9 cellular contexts compared by ENCODE assay signal in genomic region chr15:100879046-100879445, GRCh38. TPM values are rescaled to one million over a fixed set of nuclear protein-coding genes. Genes with fewer than 3 reads are reported as not detected.
DNase-seq lines count a peak whose midpoint lies in the region; ATAC-seq, FAIRE-seq and TF ChIP-seq lines count a peak whose summit lies in the region.
"Had no signal": no experiment of that assay in that cellular context is flagged by ENCODE, and none has a peak within 500 bp of the region (broad histone marks: within the 10 kb centered on the region; RNA-seq: fewer than 3 reads in every experiment).

No MANE protein-coding gene starts in this region.

- no peaks in the 10 kb centered on the region for H3K79me2 ChIP-seq in HepG2 (ENCODE audit: insufficient read depth, low read length)

- H3K4me3 ChIP-seq in A549 (peak overlapping the region; percentile 75), astrocyte of the cerebellum (ENCODE audit: low read depth, low read length) (peak overlapping the region; percentile 53), HepG2 (replicated peaks in 1 of 3; ENCODE audit: insufficient read depth in 1 of 3, low read depth in 2 of 3, low read length in 3 of 3) (peak overlapping the region in 1 of 3 experiments; percentile 23; a peak in 1 of 6 replicates)

- no peaks in the 10 kb centered on the region for H4K20me1 ChIP-seq in HepG2 (ENCODE audit: insufficient read depth, low read length)

- no peak for TF ChIP-seq CTCF in A549 (IDR thresholded peaks at IDR 0.05)
- no peak for TF ChIP-seq CTCF in astrocyte of the cerebellum (IDR thresholded peaks at IDR 0.05; ENCODE audit: low read depth, low read length, missing control alignments)
- no peak for TF ChIP-seq CTCF in HepG2 (CRISPR knock-in tag; IDR thresholded peaks at IDR 0.05)

- no peak for TF ChIP-seq RAD21 in A549 (conservative IDR thresholded peaks at IDR 0.05 in 1 of 2, IDR thresholded peaks at IDR 0.05 in 1 of 2)
- TF ChIP-seq RAD21 in HepG2 (CRISPR knock-in tag; IDR thresholded peaks at IDR 0.05): no peak

- H3K27ac ChIP-seq in A549: peak overlapping the region; percentile 84 to 91
- H3K27ac ChIP-seq in HepG2 (ENCODE audit: extremely low read length, insufficient read depth, low read length): no peak overlapping the region

- peaks cover 6 to 55% of the 10 kb centered on the region in 2 experiments for H3K27me3 ChIP-seq in HepG2 (ENCODE audit: control insufficient read depth in 1 of 2, insufficient read depth in 2 of 2, low read length in 2 of 2)

- TF ChIP-seq POLR2A in A549 (IDR thresholded peaks at IDR 0.05; ENCODE audit: low read length) (no peak), HepG2 (IDR thresholded peaks at IDR 0.05; ENCODE audit: insufficient read depth in 1 of 2, low read depth in 2 of 2, low read length in 2 of 2) (no peak)

- no peaks in the 10 kb centered on the region for H3K36me3 Mint-ChIP-seq in activated T-helper 1 cell treated with anti-CD3 and anti-CD28 coated beads, Interleukin-12 subunit alpha, Interleukin-12 subunit beta, Interleukin-2, Interleukin-4 antibody, amounts not matched to agents 30 ng/mL and 10 ng/mL and 1 ng/mL, durations not matched to agents 14 hours and 24 hours and 36 hours (ENCODE audit: low read depth)

- ATAC-seq in A549: peak; percentile 48 to 59
- ATAC-seq in GM21390 (IDR thresholded peaks at IDR 0.05; ENCODE audit: unreplicated experiment): peak; percentile 45
- peak; percentile 34; the same call in 1 of the 3 replicates for ATAC-seq in HepG2
- ATAC-seq in HG03097 (IDR thresholded peaks at IDR 0.05; ENCODE audit: low FRiP score, unreplicated experiment): no peak
- no peak for ATAC-seq in GM21737 (IDR thresholded peaks at IDR 0.05; ENCODE audit: unreplicated experiment)

- intact Hi-C loops in HepG2 (cut with micrococcal nuclease; ENCODE audit: unreplicated experiment): no loop called here
- intact Hi-C loops in activated T-helper 1 cell treated with anti-CD3 and anti-CD28 coated beads, Interleukin-12 subunit alpha, Interleukin-12 subunit beta, Interleukin-2, Interleukin-4 antibody, amounts not matched to agents 30 ng/mL and 10 ng/mL and 1 ng/mL, durations not matched to agents 14 hours and 24 hours and 36 hours (cut with micrococcal nuclease): no loop called here

- H3K9me3 ChIP-seq in A549: no peaks in the 10 kb centered on the region
- H3K9me3 ChIP-seq in HepG2 (ENCODE audit: low read length): no peaks in the 10 kb centered on the region

- no peak overlapping the region for H2AFZ ChIP-seq in HepG2 (ENCODE audit: low read length)

- no peaks in the 10 kb centered on the region for H3K9me3 Mint-ChIP-seq in activated T-helper 1 cell treated with anti-CD3 and anti-CD28 coated beads, Interleukin-12 subunit alpha, Interleukin-12 subunit beta, Interleukin-2, Interleukin-4 antibody, amounts not matched to agents 30 ng/mL and 10 ng/mL and 1 ng/mL, durations not matched to agents 14 hours and 24 hours and 36 hours
- H3K9me3 Mint-ChIP-seq: T-helper 1 cell treated with Interleukin-12 subunit alpha and Interleukin-12 subunit beta and Interleukin-4 antibody, amounts not matched to agents 30 μg/mL and 1 μg/mL, for 36 hours had no signal

- CTCF ChIA-PET in A549 (lab: Yijun Ruan, JAX) (interaction anchor here (0.7 to 6.7 kb wide), 10 partner anchors 9 to 252 kb away, joined by 3 to 74 read pairs (median 6); partner anchors contain the start of gene LRRK1), HepG2 (lab: Yijun Ruan, JAX; ENCODE audit: low intra/inter-chr PET ratio, low total read pairs) (no interaction called here)

- H3K27me3 Mint-ChIP-seq in activated T-helper 1 cell treated with anti-CD3 and anti-CD28 coated beads, Interleukin-12 subunit alpha, Interleukin-12 subunit beta, Interleukin-2, Interleukin-4 antibody, amounts not matched to agents 30 ng/mL and 10 ng/mL and 1 ng/mL, durations not matched to agents 14 hours and 24 hours and 36 hours (ENCODE audit: insufficient read depth): peaks cover 70% of the 10 kb centered on the region

- no peak for FAIRE-seq in A549 (lab: Jason Lieb, UNC)
- no peak for FAIRE-seq in HepG2 (lab: Jason Lieb, UNC)

- no peaks in the 10 kb centered on the region for H3K4me1 Mint-ChIP-seq in activated T-helper 1 cell treated with anti-CD3 and anti-CD28 coated beads, Interleukin-12 subunit alpha, Interleukin-12 subunit beta, Interleukin-2, Interleukin-4 antibody, amounts not matched to agents 30 ng/mL and 10 ng/mL and 1 ng/mL, durations not matched to agents 14 hours and 24 hours and 36 hours (ENCODE audit: low read depth)

- DNase-seq in A549 (ENCODE audit: low read depth in 1 of 2, low spot score in 1 of 2): peak; percentile 19 to 47
- no peak for DNase-seq in astrocyte of the cerebellum (ENCODE audit: low read depth)
- DNase-seq in HepG2 (ENCODE audit: low spot score): no peak
- no peak for DNase-seq in anterior cingulate cortex (lab: John Stamatoyannopoulos, UW)
- DNase-seq in activated T-helper 1 cell treated with anti-CD3 and anti-CD28 coated beads, Interleukin-12 subunit alpha, Interleukin-12 subunit beta, Interleukin-2, Interleukin-4 antibody, amounts not matched to agents 30 ng/mL and 10 ng/mL and 1 ng/mL, durations not matched to agents 14 hours and 24 hours and 36 hours (ENCODE audit: low spot score): no peak

- H3K4me2 ChIP-seq in A549 (peak overlapping the region; percentile 80), HepG2 (ENCODE audit: low read depth, low read length) (0 out of 2 replicates have a peak overlapping the region, but pooled peaks have one; percentile 7)

- no peak overlapping the region for H3K4me3 Mint-ChIP-seq in activated T-helper 1 cell treated with anti-CD3 and anti-CD28 coated beads, Interleukin-12 subunit alpha, Interleukin-12 subunit beta, Interleukin-2, Interleukin-4 antibody, amounts not matched to agents 30 ng/mL and 10 ng/mL and 1 ng/mL, durations not matched to agents 14 hours and 24 hours and 36 hours

- POLR2A ChIA-PET in A549 (lab: Yijun Ruan, JAX): interaction anchor here (0.6 to 1.5 kb wide), 6 partner anchors 10 to 207 kb away, joined by 3 to 6 read pairs (median 3); no protein-coding TSS in a partner anchor
- POLR2A ChIA-PET in HepG2 (lab: Yijun Ruan, JAX): no interaction called here

- H3K4me1 ChIP-seq in A549 (peaks cover 5% of the 10 kb centered on the region), HepG2 (ENCODE audit: insufficient read depth, low read length) (no peaks in the 10 kb centered on the region)

- no peak overlapping the region for H3K9ac ChIP-seq in HepG2 (ENCODE audit: insufficient read depth, low read depth, low read length)

- in situ Hi-C loops in astrocyte of the cerebellum (cut with HindIII; ENCODE audit: low sequenced_read_pairs) (no loop called here), HepG2 (cut with HindIII; ENCODE audit: extremely low pct_ligation_motif_present, low pct_unique_long_range_greater_than_20kb) (no loop called here)

- WGBS in A549 (ENCODE audit: missing lambda C conversion rate): 23% methylated on average over 16 of the region's 59 CpGs
- 23% methylated on average over 7 of the region's 59 CpGs for WGBS in HepG2 (ENCODE audit: low lambda C conversion rate)

- no peaks in the 10 kb centered on the region for H3K36me3 ChIP-seq in HepG2 (replicated peaks in 1 of 2; ENCODE audit: control insufficient read depth in 1 of 2, insufficient read depth in 2 of 2, low read length in 2 of 2)

- H3K27ac Mint-ChIP-seq in activated T-helper 1 cell treated with anti-CD3 and anti-CD28 coated beads, Interleukin-12 subunit alpha, Interleukin-12 subunit beta, Interleukin-2, Interleukin-4 antibody, amounts not matched to agents 30 ng/mL and 10 ng/mL and 1 ng/mL, durations not matched to agents 14 hours and 24 hours and 36 hours: no peak overlapping the region
- H3K27ac Mint-ChIP-seq: T-helper 1 cell treated with Interleukin-12 subunit alpha and Interleukin-12 subunit beta and Interleukin-4 antibody, amounts not matched to agents 30 μg/mL and 1 μg/mL, for 36 hours had no signal

- BruUV-seq in HepG2 (replicated peaks; lab: Mats Ljungman, UMichigan): no TSS peak

- TF ChIP-seq EP300 in A549 (IDR thresholded peaks at IDR 0.05): no peak
- TF ChIP-seq EP300 in HepG2 (IDR thresholded peaks at IDR 0.05; ENCODE audit: low read depth in 2 of 2, low read length in 2 of 2): no peak
- no peak for TF ChIP-seq EP300 in HepG2 (CRISPR knock-in tag; IDR thresholded peaks at IDR 0.05; ENCODE audit: borderline replicate concordance)

RNA-seq across cellular contexts. Expression of gene ALDH1A3, which starts 0.6 kb away (rescaled TPM):
- polyA plus RNA-seq in A549 (2011; rRNA removed): 9.3 and 11.9 TPM in 2 replicates
- polyA plus RNA-seq in A549 (2012; cell fraction: cytosol; rRNA removed): 13.4 and 14.7 TPM in 2 replicates
- 8.6 and 10.3 TPM in 2 replicates for polyA plus RNA-seq in A549 (2012; cell fraction: nucleus; rRNA removed)
- 11.5 to 13.9 TPM (median 12.2 TPM) in 3 replicates for polyA plus RNA-seq in A549 (2017; fragmentation: RNase III; extraction: RNeasy Plus Mini Kit Qiagen cat#74134 plus additional on column Dnase treatment)
- polyA minus RNA-seq in A549 (2011; rRNA and poly(A)+ RNA removed): 3.8 and 4.2 TPM in 2 replicates
- total RNA-seq in HepG2 (2016; rRNA removed; fragmentation: Illumina TruSeq; extraction: Trizol): not detected in 2 replicates
- total RNA-seq in HepG2 (2016; cell fraction: cytosol; rRNA removed; fragmentation: Illumina TruSeq; extraction: Trizol; ENCODE audit: low read depth): not detected in 2 replicates
- total RNA-seq in HepG2 (2016; cell fraction: insoluble cytoplasmic fraction; rRNA removed; fragmentation: Illumina TruSeq; extraction: Trizol): not detected in 2 replicates
- total RNA-seq in HepG2 (2016; cell fraction: membrane; rRNA removed; fragmentation: Illumina TruSeq; extraction: Trizol): not detected in 2 replicates
- not detected in 2 replicates for total RNA-seq in HepG2 (2016; cell fraction: nucleus; rRNA removed; fragmentation: Illumina TruSeq; extraction: Trizol)
- polyA plus RNA-seq in HepG2 (2011; rRNA removed): 0.03 TPM in 1 of 2 replicates, not detected in the other
- polyA plus RNA-seq in HepG2 (2011; cell fraction: cytosol; rRNA removed): not detected in 2 replicates
- not detected in 2 replicates for polyA plus RNA-seq in HepG2 (2011; cell fraction: nucleus; rRNA removed)
- not detected in 2 replicates for polyA plus RNA-seq in HepG2 (2012)
- not detected in 2 replicates for polyA plus RNA-seq in HepG2 (2016; cell fraction: cytosol; fragmentation: Illumina TruSeq; extraction: Trizol; ENCODE audit: low read depth)
- not detected in 2 replicates for polyA plus RNA-seq in HepG2 (2016; cell fraction: insoluble cytoplasmic fraction; fragmentation: Illumina TruSeq; extraction: Trizol; ENCODE audit: low read depth)
- not detected in 2 replicates for polyA plus RNA-seq in HepG2 (2016; cell fraction: membrane; fragmentation: Illumina TruSeq; extraction: Trizol; ENCODE audit: low read depth)
- polyA plus RNA-seq in HepG2 (2016; cell fraction: nucleus; fragmentation: Illumina TruSeq; extraction: Trizol; ENCODE audit: insufficient read depth, low read depth): not detected in 2 replicates
- polyA minus RNA-seq in HepG2 (2011; rRNA and poly(A)+ RNA removed; ENCODE audit: low replicate concordance): 3.3 TPM in 1 of 2 replicates, not detected in the other
- polyA minus RNA-seq in HepG2 (2011; cell fraction: cytosol; rRNA and poly(A)+ RNA removed): not detected in 2 replicates
- polyA minus RNA-seq in HepG2 (2011; cell fraction: nucleus; rRNA and poly(A)+ RNA removed): not detected in 2 replicates
- total RNA-seq in activated T-helper 1 cell treated with anti-CD3 and anti-CD28 coated beads, Interleukin-12 subunit alpha, Interleukin-12 subunit beta, Interleukin-2, Interleukin-4 antibody, amounts not matched to agents 30 ng/mL and 10 ng/mL and 1 ng/mL, durations not matched to agents 14 hours and 24 hours and 36 hours: not detected in 2 replicates

RNA-seq across cellular contexts. Expression of gene LRRK1, which starts 40.1 kb away (rescaled TPM):
- polyA plus RNA-seq in A549 (2011; rRNA removed): 12.2 and 14.5 TPM in 2 replicates
- polyA plus RNA-seq in A549 (2012; cell fraction: cytosol; rRNA removed): 16.0 and 20.2 TPM in 2 replicates
- polyA plus RNA-seq in A549 (2012; cell fraction: nucleus; rRNA removed): 54.6 and 61.1 TPM in 2 replicates
- polyA plus RNA-seq in A549 (2017; fragmentation: RNase III; extraction: RNeasy Plus Mini Kit Qiagen cat#74134 plus additional on column Dnase treatment): 17.7 to 19.5 TPM (median 18.6 TPM) in 3 replicates
- polyA minus RNA-seq in A549 (2011; rRNA and poly(A)+ RNA removed): 29.3 and 34.0 TPM in 2 replicates
- total RNA-seq in HepG2 (2016; rRNA removed; fragmentation: Illumina TruSeq; extraction: Trizol): 0.07 and 0.13 TPM in 2 replicates
- 0.26 and 0.30 TPM in 2 replicates for total RNA-seq in HepG2 (2016; cell fraction: cytosol; rRNA removed; fragmentation: Illumina TruSeq; extraction: Trizol; ENCODE audit: low read depth)
- total RNA-seq in HepG2 (2016; cell fraction: insoluble cytoplasmic fraction; rRNA removed; fragmentation: Illumina TruSeq; extraction: Trizol): 0.09 and 0.12 TPM in 2 replicates
- 0.31 and 0.37 TPM in 2 replicates for total RNA-seq in HepG2 (2016; cell fraction: membrane; rRNA removed; fragmentation: Illumina TruSeq; extraction: Trizol)
- 0.22 and 0.28 TPM in 2 replicates for total RNA-seq in HepG2 (2016; cell fraction: nucleus; rRNA removed; fragmentation: Illumina TruSeq; extraction: Trizol)
- polyA plus RNA-seq in HepG2 (2011; rRNA removed): 0.71 and 1.2 TPM in 2 replicates
- polyA plus RNA-seq in HepG2 (2011; cell fraction: cytosol; rRNA removed): 0.46 and 0.68 TPM in 2 replicates
- 1.00 and 1.5 TPM in 2 replicates for polyA plus RNA-seq in HepG2 (2011; cell fraction: nucleus; rRNA removed)
- polyA plus RNA-seq in HepG2 (2012): 0.38 and 0.51 TPM in 2 replicates
- 0.01 TPM in 1 of 2 replicates, not detected in the other for polyA plus RNA-seq in HepG2 (2016; cell fraction: cytosol; fragmentation: Illumina TruSeq; extraction: Trizol; ENCODE audit: low read depth)
- polyA plus RNA-seq in HepG2 (2016; cell fraction: insoluble cytoplasmic fraction; fragmentation: Illumina TruSeq; extraction: Trizol; ENCODE audit: low read depth): not detected in 2 replicates
- 0.02 TPM in 1 of 2 replicates, not detected in the other for polyA plus RNA-seq in HepG2 (2016; cell fraction: membrane; fragmentation: Illumina TruSeq; extraction: Trizol; ENCODE audit: low read depth)
- 0.04 TPM in 1 of 2 replicates, not detected in the other for polyA plus RNA-seq in HepG2 (2016; cell fraction: nucleus; fragmentation: Illumina TruSeq; extraction: Trizol; ENCODE audit: insufficient read depth, low read depth)
- polyA minus RNA-seq in HepG2 (2011; rRNA and poly(A)+ RNA removed; ENCODE audit: low replicate concordance): 2.8 and 25.2 TPM in 2 replicates
- polyA minus RNA-seq in HepG2 (2011; cell fraction: cytosol; rRNA and poly(A)+ RNA removed): 0.89 and 1.2 TPM in 2 replicates
- 0.75 and 2.2 TPM in 2 replicates for polyA minus RNA-seq in HepG2 (2011; cell fraction: nucleus; rRNA and poly(A)+ RNA removed)
- 1.9 and 2.0 TPM in 2 replicates for total RNA-seq in activated T-helper 1 cell treated with anti-CD3 and anti-CD28 coated beads, Interleukin-12 subunit alpha, Interleukin-12 subunit beta, Interleukin-2, Interleukin-4 antibody, amounts not matched to agents 30 ng/mL and 10 ng/mL and 1 ng/mL, durations not matched to agents 14 hours and 24 hours and 36 hours

Comparison
In these comparisons a context has a peak if more than half of its experiments do, and no peak if none do; other contexts are left out.
1. ATAC-seq: peak in A549 (2 of 2), GM21390 (single experiment) and HepG2 (single experiment); none in HG03097 (single experiment) and GM21737 (single experiment).
2. DNase-seq: peak in A549 (2 of 2); none in astrocyte of the cerebellum (single experiment), HepG2 (single experiment), anterior cingulate cortex (0 of 58) and activated T-helper 1 cell treated with anti-CD3 and anti-CD28 coated beads, Interleukin-12 subunit alpha, Interleukin-12 subunit beta, Interleukin-2, Interleukin-4 antibody, amounts not matched to agents 30 ng/mL and 10 ng/mL and 1 ng/mL, durations not matched to agents 14 hours and 24 hours and 36 hours (single experiment).
3. Of the 38 proteins assayed by ChIP-seq in both HepG2 and A549: peak only in HepG2: none; only in A549: MAX, NPAS2 and PHF8; in both: none; in neither: 35.